In genomic region chr17:16215002-16215272, GRCh38 we compare ENCODE assay signal across 8 cellular contexts. TPM values are rescaled to one million over a fixed set of nuclear protein-coding genes. Genes with fewer than 3 reads are reported as not detected.
A peak's percentile ranks its signal among the peaks of the same experiment; 100 is the strongest.
DNase-seq lines count a peak whose midpoint lies in the region; ATAC-seq and TF ChIP-seq lines count a peak whose summit lies in the region.

No MANE protein-coding gene starts in this region.

- TF ChIP-seq CTCF in heart left ventricle (IDR thresholded peaks at IDR 0.05) (no peak), progenitor cell of endocrine pancreas (IDR thresholded peaks at IDR 0.05; ENCODE audit: unreplicated experiment) (no peak)

- intact Hi-C loops in heart left ventricle (cut with DNase I), result loop anchor here in 1 of 10 donors (5.0 kb wide), 1 partner anchor 67 kb away; no protein-coding TSS in a partner anchor

- DNase-seq in NK-92 treated with Interleukin-12 subunit alpha and Interleukin-12 subunit beta, amount 100 ng/mL, for 24 hours (lab: John Stamatoyannopoulos, UW), result peak; percentile 14
- DNase-seq in NK-92 (lab: John Stamatoyannopoulos, UW; ENCODE audit: unreplicated experiment) (no peak), NCI-H146 treated with DMSO at 0.1 percent for 48 hours (lab: John Stamatoyannopoulos, UW; ENCODE audit: unreplicated experiment) (peak; percentile 38), heart left ventricle (peak in 3 of 5 donors; percentile 47 to 75 (median 57)), progenitor cell of endocrine pancreas (ENCODE audit: low spot score, unreplicated experiment) (peak; percentile 54), NCI-H2196 treated with DMSO at 0.1 percent for 48 hours (lab: John Stamatoyannopoulos, UW; ENCODE audit: unreplicated experiment) (no peak)
- peak; percentile 48 for DNase-seq in activated naive CD4-positive, alpha-beta T cell treated with anti-CD3 and anti-CD28 coated beads, Interleukin-2, amount 10 ng/mL, durations not matched to agents 7 days and 5 days

- no peaks in the 10 kb centered on the region for H3K36me3 ChIP-seq in heart left ventricle

- ATAC-seq in HG02623 (IDR thresholded peaks at IDR 0.05; ENCODE audit: unreplicated experiment) (peak; percentile 28), heart left ventricle (peak; percentile 15 to 67 (median 46))

- no peaks in the 10 kb centered on the region for H3K27me3 Mint-ChIP-seq in activated naive CD4-positive, alpha-beta T cell treated with anti-CD3 and anti-CD28 coated beads, Interleukin-2, amount 10 ng/mL, durations not matched to agents 7 days and 5 days
- H3K27me3 Mint-ChIP-seq in progenitor cell of endocrine pancreas, result no peaks in the 10 kb centered on the region

- 0 to 1% (median 1%) methylated on average over 22 to 27 of the region's 27 CpGs for WGBS in heart left ventricle, 4 donors

- H3K4me1 ChIP-seq in heart left ventricle, result peaks cover 3 to 62% (median 39%) of the 10 kb centered on the region in 12 donors

- no peaks in the 10 kb centered on the region for H3K27me3 ChIP-seq in heart left ventricle

- TF ChIP-seq POLR2A in heart left ventricle (IDR thresholded peaks at IDR 0.05), result no peak

- H3K27ac ChIP-seq in heart left ventricle, result peak overlapping the region; percentile 91 to 98 (median 97)

- peak overlapping the region; percentile 83 for H3K27ac Mint-ChIP-seq in activated naive CD4-positive, alpha-beta T cell treated with anti-CD3 and anti-CD28 coated beads, Interleukin-2, amount 10 ng/mL, durations not matched to agents 7 days and 5 days
- peak overlapping the region; percentile 93 for H3K27ac Mint-ChIP-seq in progenitor cell of endocrine pancreas

- H3K4me3 ChIP-seq in heart left ventricle, result peak overlapping the region; percentile 75 to 99 (median 95)

- no peaks in the 10 kb centered on the region for H3K9me3 ChIP-seq in heart left ventricle

- H3K36me3 Mint-ChIP-seq in activated naive CD4-positive, alpha-beta T cell treated with anti-CD3 and anti-CD28 coated beads, Interleukin-2, amount 10 ng/mL, durations not matched to agents 7 days and 5 days, result peaks cover 5% of the 10 kb centered on the region
- no peaks in the 10 kb centered on the region for H3K36me3 Mint-ChIP-seq in progenitor cell of endocrine pancreas (ENCODE audit: insufficient read depth)

- peaks cover 48% of the 10 kb centered on the region for H3K4me1 Mint-ChIP-seq in activated naive CD4-positive, alpha-beta T cell treated with anti-CD3 and anti-CD28 coated beads, Interleukin-2, amount 10 ng/mL, durations not matched to agents 7 days and 5 days
- H3K4me1 Mint-ChIP-seq in progenitor cell of endocrine pancreas (ENCODE audit: low read depth), result peaks cover 22% of the 10 kb centered on the region

- CTCF ChIA-PET in activated naive CD4-positive, alpha-beta T cell treated with anti-CD3 and anti-CD28 coated beads, Interleukin-2, amount 10 ng/mL, durations not matched to agents 7 days and 5 days (lab: Charles Lee), result interaction anchor here (1.2 kb wide), 1 partner anchor 71 kb away, joined by 4 read pairs; no protein-coding TSS in a partner anchor

- H3K9me3 Mint-ChIP-seq in activated naive CD4-positive, alpha-beta T cell treated with anti-CD3 and anti-CD28 coated beads, Interleukin-2, amount 10 ng/mL, durations not matched to agents 7 days and 5 days, result no peaks in the 10 kb centered on the region
- H3K9me3 Mint-ChIP-seq in progenitor cell of endocrine pancreas (ENCODE audit: low read depth), result no peaks in the 10 kb centered on the region

- H3K4me3 Mint-ChIP-seq in activated naive CD4-positive, alpha-beta T cell treated with anti-CD3 and anti-CD28 coated beads, Interleukin-2, amount 10 ng/mL, durations not matched to agents 7 days and 5 days, result peak overlapping the region; percentile 88
- H3K4me3 Mint-ChIP-seq in progenitor cell of endocrine pancreas (ENCODE audit: low read depth), result peak overlapping the region; percentile 84

RNA-seq across cellular contexts. Expression of gene NCOR1, which starts 0.4 kb away (rescaled TPM):
- total RNA-seq in heart left ventricle (10 to 100 TPM; 58.8 to 92.2 (median 75.3) TPM), progenitor cell of endocrine pancreas (154 and 165 TPM in 2 replicates)
- 10 to 100 TPM; 35.2 to 43.9 TPM for polyA plus RNA-seq in heart left ventricle

RNA-seq across cellular contexts. Expression of gene PIGL, which starts 2.1 kb away (rescaled TPM):
- total RNA-seq in heart left ventricle, result 10 to 100 TPM in 5 of 9 donors, 1 to 10 TPM in 4; 4.5 to 20.2 (median 10.2) TPM
- 10 to 100 TPM in 1 of 2 donors, 1 to 10 TPM in 1; 7.6 to 13.3 TPM for polyA plus RNA-seq in heart left ventricle
- total RNA-seq in progenitor cell of endocrine pancreas, result 37.1 and 40.5 TPM in 2 replicates

Comparison
In these comparisons a context has a peak if more than half of its experiments do, and no peak if none do; other contexts are left out.
1. DNase-seq: peak in NK-92 treated with Interleukin-12 subunit alpha and Interleukin-12 subunit beta, amount 100 ng/mL, for 24 hours (single experiment), NCI-H146 treated with DMSO at 0.1 percent for 48 hours (single experiment), activated naive CD4-positive, alpha-beta T cell treated with anti-CD3 and anti-CD28 coated beads, Interleukin-2, amount 10 ng/mL, durations not matched to agents 7 days and 5 days (single experiment), heart left ventricle (3 of 5) and progenitor cell of endocrine pancreas (single experiment); none in NK-92 (single experiment) and NCI-H2196 treated with DMSO at 0.1 percent for 48 hours (single experiment).